In genomic region chr2:169653636-169654035, GRCh38 we compare ENCODE assay signal across 34 cellular contexts. TPM values are rescaled to one million over a fixed set of nuclear protein-coding genes. Genes with fewer than 3 reads are reported as not detected.
"Had no signal": no experiment of that assay in that cellular context is flagged by ENCODE, and none has a peak within 500 bp of the region (broad histone marks: within the 10 kb centered on the region; RNA-seq: fewer than 3 reads in every experiment).

No MANE protein-coding gene starts in this region.

- H3K27me3 ChIP-seq: hepatocyte, ovary had no signal

- H3K36me3 Mint-ChIP-seq: activated naive CD4-positive, alpha-beta T cell treated with anti-CD3 and anti-CD28 coated beads, Interleukin-2, amount 50 U/mL, for 72 hours; naive thymus-derived CD4-positive, alpha-beta T cell had no signal

- H3K27me3 Mint-ChIP-seq: progenitor cell of endocrine pancreas had no signal

- H3K4me3 Mint-ChIP-seq: activated CD4-positive, alpha-beta memory T cell treated with anti-CD3 and anti-CD28 coated beads, Interleukin-2, amount 10 ng/mL, durations not matched to agents 7 days and 5 days; activated CD4-positive, alpha-beta T cell treated with anti-CD3 and anti-CD28 coated beads, Interleukin-2, amount 10 ng/mL, durations not matched to agents 7 days and 5 days; naive thymus-derived CD4-positive, alpha-beta T cell; stimulated activated naive CD8-positive, alpha-beta T cell treated with anti-CD3 and anti-CD28 coated beads, Interleukin-15, Interleukin-2, amounts not matched to agents 100 ng/mL and 50 ng/mL, for 24 hours; T-helper 1 cell treated with Interleukin-12 subunit alpha and Interleukin-12 subunit beta and Interleukin-4 antibody, amounts not matched to agents 30 μg/mL and 1 μg/mL, for 36 hours had no signal

- ATAC-seq: gastroesophageal sphincter; left cardiac atrium; left ventricle myocardium superior; naive thymus-derived CD4-positive, alpha-beta T cell; sciatic nerve had no signal

- DNase-seq: activated CD4-positive, alpha-beta memory T cell treated with anti-CD3 and anti-CD28 coated beads, Interleukin-2, amount 10 ng/mL, durations not matched to agents 7 days and 5 days; activated CD4-positive, alpha-beta T cell treated with anti-CD3 and anti-CD28 coated beads, Interleukin-2, amount 10 ng/mL, durations not matched to agents 7 days and 5 days; activated CD4-positive, CD25-positive, alpha-beta regulatory T cell treated with anti-CD3 and anti-CD28 coated beads, Interleukin-2, amount 50 U/mL, for 72 hours; activated CD8-positive, alpha-beta memory T cell treated with anti-CD3 and anti-CD28 coated beads, Interleukin-2, amount 50 U/mL, for 48 hours; activated naive CD4-positive, alpha-beta T cell; activated T-cell treated with anti-CD3 and anti-CD28 coated beads, Interleukin-2, amount 50 U/mL, for 48 hours; effector CD8-positive, alpha-beta T cell; islet precursor cell; left cardiac atrium; left ventricle myocardium superior; midbrain; naive thymus-derived CD4-positive, alpha-beta T cell; ovary; stimulated activated CD4-positive, alpha-beta T cell treated with anti-CD3 and anti-CD28 coated beads, Interleukin-12 subunit alpha, Interleukin-12 subunit beta, amount 100 ng/mL, for 4 hours; stimulated activated CD4-positive, alpha-beta T cell treated with anti-CD3 and anti-CD28 coated beads, Interleukin-4, amount 100 ng/mL, for 1 hour; T-helper 9 cell; trophoblast cell; WERI-Rb-1 had no signal

- H3K27ac Mint-ChIP-seq: activated CD4-positive, alpha-beta memory T cell treated with anti-CD3 and anti-CD28 coated beads, Interleukin-2, amount 10 ng/mL, durations not matched to agents 7 days and 5 days; activated CD4-positive, alpha-beta T cell treated with anti-CD3 and anti-CD28 coated beads, Interleukin-2, amount 10 ng/mL, durations not matched to agents 7 days and 5 days; activated naive CD4-positive, alpha-beta T cell treated with anti-CD3 and anti-CD28 coated beads, Interleukin-2, amount 50 U/mL, for 72 hours; naive thymus-derived CD4-positive, alpha-beta T cell; progenitor cell of endocrine pancreas; stimulated activated naive CD8-positive, alpha-beta T cell treated with anti-CD3 and anti-CD28 coated beads, Interleukin-15, Interleukin-2, amounts not matched to agents 100 ng/mL and 50 ng/mL, for 24 hours; T-helper 1 cell treated with Interleukin-12 subunit alpha and Interleukin-12 subunit beta and Interleukin-4 antibody, amounts not matched to agents 30 μg/mL and 1 μg/mL, for 36 hours had no signal

- H3K79me2 ChIP-seq: hepatocyte had no signal

- H3K36me3 ChIP-seq: gastroesophageal sphincter, ovary, thoracic aorta, WERI-Rb-1 had no signal

- H2AFZ ChIP-seq: hepatocyte had no signal

- H3K9me3 Mint-ChIP-seq: activated CD4-positive, alpha-beta memory T cell treated with anti-CD3 and anti-CD28 coated beads, Interleukin-2, amount 10 ng/mL, durations not matched to agents 7 days and 5 days; activated CD4-positive, alpha-beta T cell treated with anti-CD3 and anti-CD28 coated beads, Interleukin-2, amount 10 ng/mL, durations not matched to agents 7 days and 5 days; activated naive CD4-positive, alpha-beta T cell treated with anti-CD3 and anti-CD28 coated beads, Interleukin-2, amount 50 U/mL, for 72 hours; naive thymus-derived CD4-positive, alpha-beta T cell; stimulated activated naive CD8-positive, alpha-beta T cell treated with anti-CD3 and anti-CD28 coated beads, Interleukin-15, Interleukin-2, amounts not matched to agents 100 ng/mL and 50 ng/mL, for 24 hours; T-helper 1 cell treated with Interleukin-12 subunit alpha and Interleukin-12 subunit beta and Interleukin-4 antibody, amounts not matched to agents 30 μg/mL and 1 μg/mL, for 36 hours had no signal

- H3K27ac ChIP-seq: gastroesophageal sphincter, hepatocyte, ovary, skin epidermis, thoracic aorta, WERI-Rb-1 had no signal

- H3K4me1 ChIP-seq: gastroesophageal sphincter had no signal

- H3K4me3 ChIP-seq: gastroesophageal sphincter, hepatocyte, ovary, skin epidermis, thoracic aorta had no signal

- H3K4me2 ChIP-seq: hepatocyte had no signal

- FAIRE-seq: endometrium, TTC549, urothelium cell line had no signal

- H3K9me3 ChIP-seq: gastroesophageal sphincter, ovary, thoracic aorta had no signal

- H3K4me1 Mint-ChIP-seq: activated CD4-positive, alpha-beta memory T cell treated with anti-CD3 and anti-CD28 coated beads, Interleukin-2, amount 10 ng/mL, durations not matched to agents 7 days and 5 days; activated CD4-positive, alpha-beta T cell treated with anti-CD3 and anti-CD28 coated beads, Interleukin-2, amount 10 ng/mL, durations not matched to agents 7 days and 5 days had no signal

RNA-seq across cellular contexts. Expression of gene CFAP210, which starts 40.6 kb away (rescaled TPM):
- total RNA-seq: activated CD4-positive, alpha-beta memory T cell treated with anti-CD3 and anti-CD28 coated beads, Interleukin-2, amount 10 ng/mL, durations not matched to agents 7 days and 5 days; activated CD4-positive, alpha-beta T cell treated with anti-CD3 and anti-CD28 coated beads, Interleukin-2, amount 10 ng/mL, durations not matched to agents 7 days and 5 days; activated naive CD4-positive, alpha-beta T cell treated with anti-CD3 and anti-CD28 coated beads, Interleukin-2, amount 50 U/mL, for 72 hours; dermis microvascular lymphatic vessel endothelial cell; epithelial cell of proximal tubule; gastroesophageal sphincter; hepatocyte; left ventricle myocardium superior; lung microvascular endothelial cell; subcutaneous adipose tissue; thoracic aorta had no signal
- polyA plus RNA-seq: naive thymus-derived CD4-positive, alpha-beta T cell had no signal
